ENCODE assay signal across 9 cellular contexts in genomic region chr10:87868277-87868676, GRCh38. TPM values are rescaled to one million over a fixed set of nuclear protein-coding genes. Genes with fewer than 3 reads are reported as not detected.
DNase-seq lines count a peak whose midpoint lies in the region; ATAC-seq and TF ChIP-seq lines count a peak whose summit lies in the region.
"Had no signal": no experiment of that assay in that cellular context is flagged by ENCODE, and none has a peak within 500 bp of the region (broad histone marks: within the 10 kb centered on the region; RNA-seq: fewer than 3 reads in every experiment).

No MANE protein-coding gene starts in this region.

- H2AFZ ChIP-seq in mesenchymal stem cell (ENCODE audit: low read depth, low read length): no peak overlapping the region

- H3K14ac ChIP-seq in mesenchymal stem cell (ENCODE audit: low read length in 2 of 2): no peak overlapping the region

- no peak overlapping the region for H3K4me2 ChIP-seq in mesenchymal stem cell (ENCODE audit: low read length, poor library complexity, severe bottlenecking)

- WGBS in heart right ventricle, 2 donors: 20 to 35% methylated on average over 1 of the region's 1 CpG
- WGBS in mesenchymal stem cell: no CpG with 5 or more reads among the region's 1 CpG

- no peak overlapping the region for H4K8ac ChIP-seq in mesenchymal stem cell (ENCODE audit: low read length)

- H2AK5ac ChIP-seq in mesenchymal stem cell (ENCODE audit: low read length, severe bottlenecking): no peak overlapping the region

- H3K4me1 ChIP-seq in heart right ventricle (peaks cover 0 to 62% (median 47%) of the 10 kb centered on the region in 9 donors), mesenchymal stem cell (ENCODE audit: control insufficient read depth, insufficient read depth, low read depth, low read length) (peaks cover 7% of the 10 kb centered on the region), vagina (peaks cover 54% of the 10 kb centered on the region)

- peaks cover 5% of the 10 kb centered on the region for H3K79me1 ChIP-seq in mesenchymal stem cell (replicated peaks; ENCODE audit: low read length, poor library complexity, severe bottlenecking)

- in situ Hi-C loops in astrocyte of the spinal cord (cut with HindIII; ENCODE audit: low sequenced_read_pairs): no loop called here

- H3K4ac ChIP-seq in mesenchymal stem cell (ENCODE audit: low read depth in 1 of 2, low read length in 2 of 2): no peak overlapping the region

- no peak for DNase-seq in heart right ventricle
- DNase-seq in Right ventricle myocardium superior: no peak
- DNase-seq in astrocyte of the spinal cord (ENCODE audit: low read depth, low spot score): peak; percentile 36
- DNase-seq in mesenchymal stem cell: no peak
- DNase-seq in vagina (ENCODE audit: extremely low spot score in 2 of 2): no peak
- no peak for DNase-seq in NOMO-1 treated with dmso at 0.1 percent for 144 hours (lab: John Stamatoyannopoulos, UW; ENCODE audit: unreplicated experiment)
- DNase-seq in NCI-H446 (lab: John Stamatoyannopoulos, UW): no peak
- no peak for DNase-seq in activated effector memory CD4-positive, alpha-beta T cell treated with anti-CD3 and anti-CD28 coated beads, Interleukin-2, amount 50 U/mL, for 16 hours
- DNase-seq: DMS 273 treated with DMSO at 0.1 percent for 48 hours had no signal

- H3K27ac ChIP-seq in heart right ventricle (peak overlapping the region in 8 of 10 donors; percentile 11 to 99 (median 98)), mesenchymal stem cell (ENCODE audit: low read length, poor library complexity, severe bottlenecking) (no peak overlapping the region), vagina (peak overlapping the region; percentile 99)

- no peak overlapping the region for H3K18ac ChIP-seq in mesenchymal stem cell (ENCODE audit: low read depth in 1 of 2, low read length in 2 of 2)

- no peak for TF ChIP-seq CTCF in heart right ventricle (IDR thresholded peaks at IDR 0.05)
- TF ChIP-seq CTCF in astrocyte of the spinal cord (IDR thresholded peaks at IDR 0.05; ENCODE audit: low read depth, low read length): no peak
- TF ChIP-seq CTCF in vagina (IDR thresholded peaks at IDR 0.05): no peak

- no peak for TF ChIP-seq POLR2A in vagina (IDR thresholded peaks at IDR 0.05)

- H2BK15ac ChIP-seq in mesenchymal stem cell (ENCODE audit: low read depth, poor library complexity, severe bottlenecking): no peak overlapping the region

- no peak overlapping the region for H2BK12ac ChIP-seq in mesenchymal stem cell (ENCODE audit: low read length in 2 of 2)

- ATAC-seq in heart right ventricle (no peak), Right ventricle myocardium superior (ENCODE audit: poor library complexity) (no peak)

- no peak overlapping the region for H2BK5ac ChIP-seq in mesenchymal stem cell (ENCODE audit: low read depth, low read length, poor library complexity, severe bottlenecking)

- intact Hi-C loops in heart right ventricle (cut with DNase I) (loop anchor here in 7 of 10 donors (5.0 to 10.0 kb wide), 7 partner anchors 59 to 377 kb away; no protein-coding TSS in a partner anchor), Right ventricle myocardium superior (cut with DNase I) (loop anchor here (10.0 kb wide), 1 partner anchor 47 kb away; no protein-coding TSS in a partner anchor), vagina (cut with DNase I) (loop anchor here (10.0 kb wide), 1 partner anchor 687 kb away; no protein-coding TSS in a partner anchor)

- H3K36me3 ChIP-seq in heart right ventricle (peaks cover 0 to 17% (median 0%) of the 10 kb centered on the region in 9 donors), mesenchymal stem cell (ENCODE audit: control insufficient read depth in 1 of 2, insufficient read depth in 2 of 2, low read depth in 1 of 2, low read length in 2 of 2) (peaks cover 0 to 3% of the 10 kb centered on the region in 2 experiments), vagina (no peaks in the 10 kb centered on the region)

- peak overlapping the region; percentile 97 for H3K9ac ChIP-seq in mesenchymal stem cell (ENCODE audit: low read length)

- H3K4me3 ChIP-seq in heart right ventricle (peak overlapping the region in 9 of 10 donors; percentile 77 to 90 (median 85)), astrocyte of the spinal cord (ENCODE audit: low read depth, low read length) (peak overlapping the region; percentile 10), mesenchymal stem cell (ENCODE audit: insufficient read depth in 1 of 2, low read depth in 1 of 2, low read length in 2 of 2) (peak overlapping the region in 1 of 2 experiments; percentile 95), vagina (peak overlapping the region; percentile 81 to 88)

- H3K9me3 ChIP-seq in heart right ventricle: no peaks in the 10 kb centered on the region
- H3K9me3 ChIP-seq in mesenchymal stem cell (ENCODE audit: control insufficient read depth, low read length): no peaks in the 10 kb centered on the region
- H3K9me3 ChIP-seq in vagina: no peaks in the 10 kb centered on the region

- no peaks in the 10 kb centered on the region for H3K27me3 ChIP-seq in heart right ventricle
- H3K27me3 ChIP-seq in mesenchymal stem cell (ENCODE audit: control insufficient read depth in 1 of 2, insufficient read depth in 1 of 2, low read length in 2 of 2): no peaks in the 10 kb centered on the region
- no peaks in the 10 kb centered on the region for H3K27me3 ChIP-seq in vagina

- no peak overlapping the region for H4K91ac ChIP-seq in mesenchymal stem cell (ENCODE audit: low read length)

- H2BK120ac ChIP-seq in mesenchymal stem cell (ENCODE audit: low read depth, low read length): no peak overlapping the region

- no peak overlapping the region for H3K23ac ChIP-seq in mesenchymal stem cell (ENCODE audit: low read length in 2 of 2)

RNA-seq across cellular contexts. Expression of gene PTEN, which starts 4.9 kb away (rescaled TPM):
- 10 to 100 TPM; 49.4 to 89.9 (median 56.9) TPM for total RNA-seq in heart right ventricle
- polyA plus RNA-seq in heart right ventricle: 10 to 100 TPM; 21.8 to 28.5 TPM
- 54.3 TPM for total RNA-seq in Right ventricle myocardium superior
- polyA plus RNA-seq in mesenchymal stem cell (2013, experiment 1 of 2): 48.3 TPM
- polyA plus RNA-seq in mesenchymal stem cell (2013, experiment 2 of 2): 48.6 TPM
- 121 TPM for total RNA-seq in vagina

RNA-seq across cellular contexts. Expression of gene KLLN, which starts 4.9 kb away (rescaled TPM):
- total RNA-seq in heart right ventricle: under 1 TPM; 0.17 to 0.69 (median 0.41) TPM
- under 1 TPM; 0.15 to 0.19 TPM for polyA plus RNA-seq in heart right ventricle
- 0.30 TPM for total RNA-seq in Right ventricle myocardium superior
- polyA plus RNA-seq in mesenchymal stem cell (2013, experiment 1 of 2): 0.46 TPM
- polyA plus RNA-seq in mesenchymal stem cell (2013, experiment 2 of 2): 0.47 TPM
- total RNA-seq in vagina: 0.25 TPM

RNA-seq across cellular contexts. Expression of gene ATAD1, which starts 50.3 kb away (rescaled TPM):
- 100 to 1,000 TPM in 5 of 10 donors, 10 to 100 TPM in 5; 90.4 to 147 (median 100) TPM for total RNA-seq in heart right ventricle
- polyA plus RNA-seq in heart right ventricle: 10 to 100 TPM; 18.4 to 27.5 TPM
- total RNA-seq in Right ventricle myocardium superior: 96.7 TPM
- polyA plus RNA-seq in mesenchymal stem cell (2013, experiment 1 of 2): 34.7 TPM
- 37.4 TPM for polyA plus RNA-seq in mesenchymal stem cell (2013, experiment 2 of 2)
- total RNA-seq in vagina: 44.7 TPM
